In the genomic region with DNA sequence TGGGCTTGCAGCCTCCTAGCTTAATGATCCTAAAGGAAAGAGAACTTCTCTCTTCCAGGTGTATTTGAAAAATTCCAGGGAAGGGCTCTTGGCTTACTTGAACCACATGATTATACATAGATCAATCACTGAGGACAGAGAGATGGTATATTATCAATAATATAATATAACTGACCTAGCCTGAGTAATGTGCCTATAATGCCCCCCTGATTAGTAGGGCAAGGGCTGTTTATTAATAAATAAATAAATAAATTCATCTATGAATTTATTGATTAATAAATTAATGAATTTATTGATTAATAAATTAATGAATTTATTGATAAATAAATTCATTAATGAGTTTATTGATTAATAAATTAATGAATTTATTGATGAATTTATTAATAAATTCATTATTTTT, we compare ENCODE assay signal across 2 cellular contexts.
TF ChIP-seq lines count a peak whose summit lies in the region.

No MANE protein-coding gene starts in this region.

TF ChIP-seq in WTC11, 78 proteins besides CTCF, POLR2A, EP300 and RAD21:
- TF ChIP-seq JUN (CRISPR knock-in tag; IDR thresholded peaks at IDR 0.05) = no peak
- TF ChIP-seq HMGA2 (CRISPR knock-in tag; IDR thresholded peaks at IDR 0.05) = peak; percentile 100
TF ChIP-seq in WTC11: peak in this region for 1.

TF ChIP-seq in K562, 482 proteins besides CTCF, POLR2A, EP300 and RAD21:
- TF ChIP-seq TCF7L2 (IDR thresholded peaks at IDR 0.05; ENCODE audit: low read depth, low read length) (no peak), ZNF274 (IDR thresholded peaks at IDR 0.05; ENCODE audit: borderline replicate concordance, low read depth, low read length) (peak; percentile 55; the same call in 1 of the 2 replicates), DACH1 (IDR thresholded peaks at IDR 0.05; ENCODE audit: partially characterized antibody) (peak; percentile 76)
- TF ChIP-seq, protein P1, sequence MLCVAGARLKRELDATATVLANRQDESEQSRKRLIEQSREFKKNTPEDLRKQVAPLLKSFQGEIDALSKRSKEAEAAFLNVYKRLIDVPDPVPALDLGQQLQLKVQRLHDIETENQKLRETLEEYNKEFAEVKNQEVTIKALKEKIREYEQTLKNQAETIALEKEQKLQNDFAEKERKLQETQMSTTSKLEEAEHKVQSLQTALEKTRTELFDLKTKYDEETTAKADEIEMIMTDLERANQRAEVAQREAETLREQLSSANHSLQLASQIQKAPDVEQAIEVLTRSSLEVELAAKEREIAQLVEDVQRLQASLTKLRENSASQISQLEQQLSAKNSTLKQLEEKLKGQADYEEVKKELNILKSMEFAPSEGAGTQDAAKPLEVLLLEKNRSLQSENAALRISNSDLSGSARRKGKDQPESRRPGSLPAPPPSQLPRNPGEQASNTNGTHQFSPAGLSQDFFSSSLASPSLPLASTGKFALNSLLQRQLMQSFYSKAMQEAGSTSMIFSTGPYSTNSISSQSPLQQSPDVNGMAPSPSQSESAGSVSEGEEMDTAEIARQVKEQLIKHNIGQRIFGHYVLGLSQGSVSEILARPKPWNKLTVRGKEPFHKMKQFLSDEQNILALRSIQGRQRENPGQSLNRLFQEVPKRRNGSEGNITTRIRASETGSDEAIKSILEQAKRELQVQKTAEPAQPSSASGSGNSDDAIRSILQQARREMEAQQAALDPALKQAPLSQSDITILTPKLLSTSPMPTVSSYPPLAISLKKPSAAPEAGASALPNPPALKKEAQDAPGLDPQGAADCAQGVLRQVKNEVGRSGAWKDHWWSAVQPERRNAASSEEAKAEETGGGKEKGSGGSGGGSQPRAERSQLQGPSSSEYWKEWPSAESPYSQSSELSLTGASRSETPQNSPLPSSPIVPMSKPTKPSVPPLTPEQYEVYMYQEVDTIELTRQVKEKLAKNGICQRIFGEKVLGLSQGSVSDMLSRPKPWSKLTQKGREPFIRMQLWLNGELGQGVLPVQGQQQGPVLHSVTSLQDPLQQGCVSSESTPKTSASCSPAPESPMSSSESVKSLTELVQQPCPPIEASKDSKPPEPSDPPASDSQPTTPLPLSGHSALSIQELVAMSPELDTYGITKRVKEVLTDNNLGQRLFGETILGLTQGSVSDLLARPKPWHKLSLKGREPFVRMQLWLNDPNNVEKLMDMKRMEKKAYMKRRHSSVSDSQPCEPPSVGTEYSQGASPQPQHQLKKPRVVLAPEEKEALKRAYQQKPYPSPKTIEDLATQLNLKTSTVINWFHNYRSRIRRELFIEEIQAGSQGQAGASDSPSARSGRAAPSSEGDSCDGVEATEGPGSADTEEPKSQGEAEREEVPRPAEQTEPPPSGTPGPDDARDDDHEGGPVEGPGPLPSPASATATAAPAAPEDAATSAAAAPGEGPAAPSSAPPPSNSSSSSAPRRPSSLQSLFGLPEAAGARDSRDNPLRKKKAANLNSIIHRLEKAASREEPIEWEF (CRISPR knock-in tag; IDR thresholded peaks at IDR 0.05) = peak; percentile 80; the same call in 1 of the 2 replicates
- TF ChIP-seq, protein P2, sequence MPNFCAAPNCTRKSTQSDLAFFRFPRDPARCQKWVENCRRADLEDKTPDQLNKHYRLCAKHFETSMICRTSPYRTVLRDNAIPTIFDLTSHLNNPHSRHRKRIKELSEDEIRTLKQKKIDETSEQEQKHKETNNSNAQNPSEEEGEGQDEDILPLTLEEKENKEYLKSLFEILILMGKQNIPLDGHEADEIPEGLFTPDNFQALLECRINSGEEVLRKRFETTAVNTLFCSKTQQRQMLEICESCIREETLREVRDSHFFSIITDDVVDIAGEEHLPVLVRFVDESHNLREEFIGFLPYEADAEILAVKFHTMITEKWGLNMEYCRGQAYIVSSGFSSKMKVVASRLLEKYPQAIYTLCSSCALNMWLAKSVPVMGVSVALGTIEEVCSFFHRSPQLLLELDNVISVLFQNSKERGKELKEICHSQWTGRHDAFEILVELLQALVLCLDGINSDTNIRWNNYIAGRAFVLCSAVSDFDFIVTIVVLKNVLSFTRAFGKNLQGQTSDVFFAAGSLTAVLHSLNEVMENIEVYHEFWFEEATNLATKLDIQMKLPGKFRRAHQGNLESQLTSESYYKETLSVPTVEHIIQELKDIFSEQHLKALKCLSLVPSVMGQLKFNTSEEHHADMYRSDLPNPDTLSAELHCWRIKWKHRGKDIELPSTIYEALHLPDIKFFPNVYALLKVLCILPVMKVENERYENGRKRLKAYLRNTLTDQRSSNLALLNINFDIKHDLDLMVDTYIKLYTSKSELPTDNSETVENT (CRISPR knock-in tag; IDR thresholded peaks at IDR 0.05) = no peak
TF ChIP-seq in K562: peak in this region for 3.
